Comparison of ENCODE assay signal across 8 cellular contexts in genomic region chr5:132268698-132269551, GRCh38. TPM values are rescaled to one million over a fixed set of nuclear protein-coding genes. Genes with fewer than 3 reads are reported as not detected.
DNase-seq lines count a peak whose midpoint lies in the region; ATAC-seq, FAIRE-seq and TF ChIP-seq lines count a peak whose summit lies in the region.

No MANE protein-coding gene starts in this region.

- POLR2A ChIA-PET in HEK293T (lab: Yijun Ruan, JAX): interaction anchor here (0.6 kb wide), 1 partner anchor 25 kb away, joined by 4 read pairs; no protein-coding TSS in a partner anchor
- POLR2A ChIA-PET in naive thymus-derived CD8-positive, alpha-beta T cell (lab: Charles Lee): no interaction called here

- TF ChIP-seq CTCF in kidney (IDR thresholded peaks at IDR 0.05; ENCODE audit: borderline replicate concordance, extremely low read depth, insufficient read depth): no peak

- peak; percentile 74 for DNase-seq in Daoy (ENCODE audit: low read depth)
- peak; percentile 73 for DNase-seq in kidney
- DNase-seq in HEK293T (ENCODE audit: extremely low spot score): no peak
- no peak for DNase-seq in naive thymus-derived CD8-positive, alpha-beta T cell
- no peak for DNase-seq in activated naive CD4-positive, alpha-beta T cell treated with anti-CD3 and anti-CD28 coated beads, Interleukin-2, amount 50 U/mL, for 16 hours

- ATAC-seq in GM21390 (IDR thresholded peaks at IDR 0.05; ENCODE audit: unreplicated experiment) (peak; percentile 71), HG03469 (IDR thresholded peaks at IDR 0.05; ENCODE audit: unreplicated experiment) (peak; percentile 58), HG03457 (IDR thresholded peaks at IDR 0.05; ENCODE audit: unreplicated experiment) (no peak)
- ATAC-seq in naive thymus-derived CD8-positive, alpha-beta T cell: no peak

- no peak overlapping the region for H3K27ac Mint-ChIP-seq in naive thymus-derived CD8-positive, alpha-beta T cell

- peaks cover 2 to 6% of the 10 kb centered on the region in 2 donors for H3K36me3 ChIP-seq in kidney (ENCODE audit: control insufficient read depth in 1 of 2, insufficient read depth in 2 of 2, low read length in 2 of 2)

- intact Hi-C loops in kidney (cut with DNase I): no loop called here

- FAIRE-seq in kidney (lab: Jason Lieb, UNC): no peak

- no peak overlapping the region for H3K27ac ChIP-seq in kidney (ENCODE audit: low read depth in 2 of 2, low read length in 2 of 2)

- peaks cover 0 to 17% (median 7%) of the 10 kb centered on the region in 5 donors for H3K27me3 Mint-ChIP-seq in naive thymus-derived CD8-positive, alpha-beta T cell

- H3K4me1 Mint-ChIP-seq in naive thymus-derived CD8-positive, alpha-beta T cell: peaks cover 13 to 19% (median 14%) of the 10 kb centered on the region in 4 donors

- no peak overlapping the region for H3K9ac ChIP-seq in kidney (ENCODE audit: low read length in 2 of 2)

- CTCF ChIA-PET in HEK293T (lab: Yijun Ruan, JAX): interaction anchor here (0.5 kb wide), 1 partner anchor 405 kb away, joined by 5 read pairs; no protein-coding TSS in a partner anchor

- H3K4me3 ChIP-seq in kidney (ENCODE audit: low read length in 2 of 2): no peak overlapping the region

- H3K4me1 ChIP-seq in kidney (ENCODE audit: control insufficient read depth in 1 of 2, insufficient read depth in 1 of 2, low read depth in 1 of 2, low read length in 2 of 2): peaks cover 16 to 34% of the 10 kb centered on the region in 2 donors

- H3K4me3 Mint-ChIP-seq in naive thymus-derived CD8-positive, alpha-beta T cell: peak overlapping the region in 1 of 10 donors; percentile 29

- H3K9me3 ChIP-seq in kidney (ENCODE audit: control insufficient read depth in 1 of 2, low read length in 2 of 2): no peaks in the 10 kb centered on the region

- H3K9me3 Mint-ChIP-seq in naive thymus-derived CD8-positive, alpha-beta T cell: no peaks in the 10 kb centered on the region

- no peaks in the 10 kb centered on the region for H3K36me3 Mint-ChIP-seq in naive thymus-derived CD8-positive, alpha-beta T cell

TF ChIP-seq in HEK293T, 16 proteins besides CTCF, POLR2A, EP300 and RAD21:
- no peak for TF ChIP-seq BHLHE40 (IDR thresholded peaks at IDR 0.05; ENCODE audit: borderline replicate concordance)
- no peak for TF ChIP-seq FOXM1 (IDR thresholded peaks at IDR 0.05; ENCODE audit: borderline replicate concordance)
- no peak for TF ChIP-seq ARNT (IDR thresholded peaks at IDR 0.05)
- no peak for TF ChIP-seq NFRKB (IDR thresholded peaks at IDR 0.05)
- TF ChIP-seq HDGF (IDR thresholded peaks at IDR 0.05; ENCODE audit: borderline replicate concordance): no peak
- no peak for TF ChIP-seq FOXK2 (IDR thresholded peaks at IDR 0.05)
- no peak for TF ChIP-seq ELF4 (IDR thresholded peaks at IDR 0.05)
- TF ChIP-seq PKNOX1 (IDR thresholded peaks at IDR 0.05): no peak
- TF ChIP-seq TARDBP (IDR thresholded peaks at IDR 0.05): no peak
- TF ChIP-seq SUZ12 (IDR thresholded peaks at IDR 0.05): no peak
- TF ChIP-seq LEF1 (IDR thresholded peaks at IDR 0.05; ENCODE audit: borderline replicate concordance): no peak
- no peak for TF ChIP-seq L3MBTL2 (conservative IDR thresholded peaks at IDR 0.05)
- TF ChIP-seq FOXA1 (IDR thresholded peaks at IDR 0.05): no peak
- no peak for TF ChIP-seq ZNF384 (IDR thresholded peaks at IDR 0.05)
- TF ChIP-seq CTBP1 (IDR thresholded peaks at IDR 0.05; ENCODE audit: borderline replicate concordance): no peak
TF ChIP-seq in HEK293T: peak in this region for 0.

RNA-seq across cellular contexts. Expression of gene PDLIM4, which starts 11.4 kb away (rescaled TPM):
- 94.7 and 103 TPM in 2 replicates for total RNA-seq in Daoy (2014; rRNA removed; shearing (Covaris generic))
- 47.0 TPM for total RNA-seq in kidney
- 31.6 TPM for polyA plus RNA-seq in kidney (ENCODE audit: insufficient read depth, low read depth, low replicate concordance)
- not detected for total RNA-seq in naive thymus-derived CD8-positive, alpha-beta T cell
- polyA plus RNA-seq in naive thymus-derived CD8-positive, alpha-beta T cell: not detected

RNA-seq across cellular contexts. Expression of gene SLC22A4, which starts 25.3 kb away (rescaled TPM):
- 3.0 and 3.5 TPM in 2 replicates for total RNA-seq in Daoy (2014; rRNA removed; shearing (Covaris generic))
- 2.4 TPM for total RNA-seq in kidney
- 7.6 TPM for polyA plus RNA-seq in kidney (ENCODE audit: insufficient read depth, low read depth, low replicate concordance)
- total RNA-seq in naive thymus-derived CD8-positive, alpha-beta T cell: not detected
- not detected for polyA plus RNA-seq in naive thymus-derived CD8-positive, alpha-beta T cell

RNA-seq across cellular contexts. Expression of gene P4HA2, which starts 41.3 kb away (rescaled TPM):
- total RNA-seq in Daoy (2014; rRNA removed; shearing (Covaris generic)): 118 and 119 TPM in 2 replicates
- total RNA-seq in kidney: 32.5 TPM
- polyA plus RNA-seq in kidney (ENCODE audit: insufficient read depth, low read depth, low replicate concordance): 54.1 TPM
- total RNA-seq in naive thymus-derived CD8-positive, alpha-beta T cell: not detected
- 1 to 10 TPM in 1 of 3 donors, not detected in 2; 1.2 TPM for polyA plus RNA-seq in naive thymus-derived CD8-positive, alpha-beta T cell

Comparison
In these comparisons a context has a peak if more than half of its experiments do, and no peak if none do; other contexts are left out.
1. DNase-seq: peak in Daoy (single experiment) and kidney (single experiment); none in HEK293T (single experiment), naive thymus-derived CD8-positive, alpha-beta T cell (0 of 10) and activated naive CD4-positive, alpha-beta T cell treated with anti-CD3 and anti-CD28 coated beads, Interleukin-2, amount 50 U/mL, for 16 hours (single experiment).
2. ATAC-seq: peak in GM21390 (single experiment) and HG03469 (single experiment); none in naive thymus-derived CD8-positive, alpha-beta T cell (0 of 2) and HG03457 (single experiment).
3. RNA of gene PDLIM4, which starts 11.4 kb away (total RNA-seq): 94.7 to 103 TPM in Daoy and 47.0 TPM in kidney (single experiment); not detected in naive thymus-derived CD8-positive, alpha-beta T cell; every median in the first group is over 10 times any median in the second.
4. RNA of gene P4HA2, which starts 41.3 kb away (total RNA-seq): 118 to 119 TPM in Daoy and 32.5 TPM in kidney (single experiment); not detected in naive thymus-derived CD8-positive, alpha-beta T cell; every median in the first group is over 10 times any median in the second.